8 cellular contexts compared by ENCODE assay signal in genomic region chr7:140231779-140232491, GRCh38. TPM values are rescaled to one million over a fixed set of nuclear protein-coding genes. Genes with fewer than 3 reads are reported as not detected.
DNase-seq lines count a peak whose midpoint lies in the region; ATAC-seq and TF ChIP-seq lines count a peak whose summit lies in the region.

No MANE protein-coding gene starts in this region.

- no peak for TF ChIP-seq POLR2A in uterus (IDR thresholded peaks at IDR 0.05)

- H3K4me3 ChIP-seq in CD8-positive, alpha-beta T cell (ENCODE audit: low read depth, low read length), result peak overlapping the region; percentile 73
- H3K4me3 ChIP-seq in duodenal mucosa (ENCODE audit: low read depth in 1 of 2, low read length in 2 of 2), result peak overlapping the region; percentile 76
- peak overlapping the region; percentile 75 for H3K4me3 ChIP-seq in neural progenitor cell
- H3K4me3 ChIP-seq in uterus, result no peak overlapping the region

- H4K20me1 ChIP-seq in neural progenitor cell (ENCODE audit: low read depth), result no peaks in the 10 kb centered on the region

- intact Hi-C loops in CD8-positive, alpha-beta T cell (cut with DNase I, micrococcal nuclease), result loop anchor here (1.0 to 10.0 kb wide), 11 partner anchors 19 to 890 kb away; partner anchors contain the start of genes PARP12 (in 2 of the 2), BRAF (in 1 of the 2), FMC1 (in 1 of the 2) and MKRN1 (in 1 of the 2)
- intact Hi-C loops in posterior cingulate gyrus (cut with DNase I), result no loop called here
- intact Hi-C loops in uterus (cut with DNase I; ENCODE audit: low total_unique reads), result no loop called here

- peak overlapping the region; percentile 85 for H3K27ac ChIP-seq in CD8-positive, alpha-beta T cell (ENCODE audit: low read depth, low read length)
- H3K27ac ChIP-seq in duodenal mucosa (ENCODE audit: low read depth, low read length) (peak overlapping the region; percentile 83), neural progenitor cell (no peak overlapping the region), uterus (no peak overlapping the region)

- peak overlapping the region; percentile 90 for H2AFZ ChIP-seq in neural progenitor cell (replicated peaks)

- no peaks in the 10 kb centered on the region for H3K9me3 Mint-ChIP-seq in CD8-positive, alpha-beta T cell
- no peaks in the 10 kb centered on the region for H3K9me3 Mint-ChIP-seq in neural progenitor cell

- H3K27ac Mint-ChIP-seq in CD8-positive, alpha-beta T cell, result peak overlapping the region; percentile 100
- no peak overlapping the region for H3K27ac Mint-ChIP-seq in neural progenitor cell

- peak overlapping the region; percentile 99 for H3K4me2 ChIP-seq in neural progenitor cell

- no peaks in the 10 kb centered on the region for H3K9me3 ChIP-seq in CD8-positive, alpha-beta T cell (ENCODE audit: low read length)
- H3K9me3 ChIP-seq in duodenal mucosa (ENCODE audit: control insufficient read depth in 1 of 2, low read length in 2 of 2) (no peaks in the 10 kb centered on the region), neural progenitor cell (ENCODE audit: low read depth) (no peaks in the 10 kb centered on the region), uterus (no peaks in the 10 kb centered on the region)

- H3K36me3 Mint-ChIP-seq in CD8-positive, alpha-beta T cell, result peaks cover 3% of the 10 kb centered on the region
- H3K36me3 Mint-ChIP-seq in neural progenitor cell, result no peaks in the 10 kb centered on the region

- no peaks in the 10 kb centered on the region for H3K79me2 ChIP-seq in neural progenitor cell (ENCODE audit: low read depth)

- POLR2A ChIA-PET in CD8-positive, alpha-beta T cell (lab: Charles Lee), result interaction anchor here (0.7 to 5.1 kb wide), 5 partner anchors 11 to 73 kb away, joined by 3 to 127 read pairs (median 6); partner anchors contain the start of gene KDM7A

- H3K9ac ChIP-seq in duodenal mucosa (ENCODE audit: low read depth in 1 of 2, low read length in 2 of 2) (peak overlapping the region; percentile 71 to 72), neural progenitor cell (no peak overlapping the region)

- H3K27me3 Mint-ChIP-seq in CD8-positive, alpha-beta T cell (ENCODE audit: low read depth), result no peaks in the 10 kb centered on the region
- H3K27me3 Mint-ChIP-seq in neural progenitor cell (ENCODE audit: insufficient read depth, low read depth), result peaks cover 19% of the 10 kb centered on the region

- peak in 4 of 7 experiments; percentile 35 to 59 (median 38) for DNase-seq in CD8-positive, alpha-beta T cell
- DNase-seq in NCI-H2081 (lab: John Stamatoyannopoulos, UW) (peak; percentile 36 to 72), neural progenitor cell (ENCODE audit: low spot score) (no peak), GM19238 (ENCODE audit: insufficient read length, low spot score) (no peak), posterior cingulate gyrus (no peak), Ammon's horn (ENCODE audit: low spot score) (no peak), uterus (no peak)

- no peaks in the 10 kb centered on the region for H3K27me3 ChIP-seq in CD8-positive, alpha-beta T cell (ENCODE audit: insufficient read depth, low read length)
- H3K27me3 ChIP-seq in duodenal mucosa (ENCODE audit: control insufficient read depth in 1 of 2, insufficient read depth in 2 of 2, low read length in 2 of 2) (no peaks in the 10 kb centered on the region), neural progenitor cell (peaks cover 61% of the 10 kb centered on the region), uterus (peaks cover 0 to 4% of the 10 kb centered on the region in 2 donors)

- peaks cover 21% of the 10 kb centered on the region for H3K4me1 ChIP-seq in CD8-positive, alpha-beta T cell (ENCODE audit: insufficient read depth, low read length)
- H3K4me1 ChIP-seq in duodenal mucosa (ENCODE audit: control insufficient read depth in 1 of 2, insufficient read depth in 2 of 2, low read length in 2 of 2) (peaks cover 40 to 49% of the 10 kb centered on the region in 2 donors), neural progenitor cell (peaks cover 9% of the 10 kb centered on the region), uterus (peaks cover 0 to 10% of the 10 kb centered on the region in 2 donors)

- H3K4me3 Mint-ChIP-seq in CD8-positive, alpha-beta T cell, result peak overlapping the region; percentile 92
- peak overlapping the region; percentile 92 for H3K4me3 Mint-ChIP-seq in neural progenitor cell

- peaks cover 34% of the 10 kb centered on the region for H3K4me1 Mint-ChIP-seq in CD8-positive, alpha-beta T cell (ENCODE audit: low read depth)
- H3K4me1 Mint-ChIP-seq in neural progenitor cell, result peaks cover 20% of the 10 kb centered on the region

- peaks cover 19% of the 10 kb centered on the region for H3F3A ChIP-seq in neural progenitor cell (ENCODE audit: low read depth)

- TF ChIP-seq CTCF in CD8-positive, alpha-beta T cell (IDR thresholded peaks at IDR 0.05), result peak; percentile 44
- TF ChIP-seq CTCF in neural progenitor cell (IDR thresholded peaks at IDR 0.05) (no peak), uterus (IDR thresholded peaks at IDR 0.05) (no peak)

- CTCF ChIA-PET in CD8-positive, alpha-beta T cell (lab: Charles Lee), result interaction anchor here (0.8 to 6.4 kb wide), 4 partner anchors 20 to 73 kb away, joined by 3 to 35 read pairs (median 4); no protein-coding TSS in a partner anchor

- ATAC-seq in CD8-positive, alpha-beta T cell, result peak; percentile 15

- H3K36me3 ChIP-seq in CD8-positive, alpha-beta T cell (ENCODE audit: insufficient read depth, low read length), result no peaks in the 10 kb centered on the region
- no peaks in the 10 kb centered on the region for H3K36me3 ChIP-seq in duodenal mucosa (ENCODE audit: control insufficient read depth in 1 of 2, insufficient read depth in 2 of 2, low read length in 2 of 2)
- H3K36me3 ChIP-seq in neural progenitor cell, result no peaks in the 10 kb centered on the region
- H3K36me3 ChIP-seq in uterus, result no peaks in the 10 kb centered on the region

RNA-seq across cellular contexts. Expression of gene KDM7A, which starts 55.2 kb away (rescaled TPM):
- total RNA-seq in CD8-positive, alpha-beta T cell, result 10 to 100 TPM; 50.2 to 50.7 TPM
- total RNA-seq in neural progenitor cell (ENCODE audit: low replicate concordance), result 10.5 and 13.6 TPM in 2 replicates
- 10 to 100 TPM in 3 of 4 donors, 1 to 10 TPM in 1; 4.1 to 17.5 (median 12.4) TPM for total RNA-seq in uterus

Comparison
In these comparisons a context has a peak if more than half of its experiments do, and no peak if none do; other contexts are left out.
1. DNase-seq: peak in CD8-positive, alpha-beta T cell (4 of 7) and NCI-H2081 (2 of 2); none in neural progenitor cell (single experiment), GM19238 (single experiment), posterior cingulate gyrus (0 of 10), Ammon's horn (single experiment) and uterus (0 of 2).
2. H3K27ac ChIP-seq: peak in CD8-positive, alpha-beta T cell (single experiment) and duodenal mucosa (single experiment); none in neural progenitor cell (single experiment) and uterus (0 of 2).
3. H3K4me3 ChIP-seq: peak in CD8-positive, alpha-beta T cell (single experiment), duodenal mucosa (2 of 2) and neural progenitor cell (single experiment); none in uterus (0 of 2).
4. intact Hi-C loops: an anchor here in CD8-positive, alpha-beta T cell (1.0 to 10.0 kb wide); none called in posterior cingulate gyrus and uterus.